ENCODE assay signal across 31 cellular contexts in genomic region chr12:1878695-1879094, GRCh38. TPM values are rescaled to one million over a fixed set of nuclear protein-coding genes. Genes with fewer than 3 reads are reported as not detected.
"Had no signal": no experiment of that assay in that cellular context is flagged by ENCODE, and none has a peak within 500 bp of the region (broad histone marks: within the 10 kb centered on the region; RNA-seq: fewer than 3 reads in every experiment).

No MANE protein-coding gene starts in this region.

- ATAC-seq: body of pancreas; esophagus mucosa; left cardiac atrium; stimulated activated memory B cell treated with anti-CD40 and anti-IgM and Interleukin-4, amounts not matched to agents 10 μg/mL and 1 μg/mL and 100 μg/mL, for 72 hours had no signal

- DNase-seq: activated B cell treated with CpG ODN at 0.5 μM for 24 hours; activated CD4-positive, alpha-beta T cell treated with anti-CD3 and anti-CD28 coated beads, Interleukin-2, amount 50 U/mL, for 1 hour; activated gamma-delta T cell treated with Interleukin-2 at 50 U/mL for 16 hours; activated T-cell treated with anti-CD3 and anti-CD28 coated beads for 4 hours; anterior cingulate cortex; body of pancreas; effector CD8-positive, alpha-beta T cell; glutamatergic neuron; hypothalamus; islet precursor cell; left cardiac atrium; mesenchymal stem cell; nephron progenitor cell; nucleus accumbens; posterior cingulate gyrus; sigmoid colon; stimulated activated CD4-positive, alpha-beta T cell treated with anti-CD3 and anti-CD28 coated beads, Interleukin-15, amount 100 ng/mL, for 24 hours; stomach; T1000 had no signal

- H3K36me3 Mint-ChIP-seq: activated naive CD4-positive, alpha-beta T cell treated with anti-CD3 and anti-CD28 coated beads, Interleukin-2, amount 50 U/mL, for 24 hours; stimulated activated memory B cell treated with anti-CD40 and anti-IgM and Interleukin-4, amounts not matched to agents 10 μg/mL and 1 μg/mL and 100 μg/mL, for 72 hours had no signal

- H3K9me3 Mint-ChIP-seq: activated B cell treated with CpG ODN at 0.5 μM for 24 hours; activated naive CD4-positive, alpha-beta T cell treated with anti-CD3 and anti-CD28 coated beads, Interleukin-2, amount 50 U/mL, for 24 hours; dendritic cell treated with granulocyte-macrophage colony-stimulating factor and Interleukin-4, amounts not matched to agents 40 ng/mL and 50 ng/mL, for 4 days; nephron progenitor cell; stimulated activated memory B cell treated with anti-CD40 and anti-IgM and Interleukin-4, amounts not matched to agents 10 μg/mL and 1 μg/mL and 100 μg/mL, for 72 hours; T-helper 1 cell treated with Interleukin-12 subunit alpha and Interleukin-12 subunit beta and Interleukin-4 antibody, amounts not matched to agents 30 μg/mL and 1 μg/mL, for 36 hours had no signal

- H3K27me3 Mint-ChIP-seq: activated naive CD4-positive, alpha-beta T cell treated with anti-CD3 and anti-CD28 coated beads, Interleukin-2, amount 50 U/mL, for 24 hours had no signal

- H3K4me3 Mint-ChIP-seq: activated B cell treated with CpG ODN at 0.5 μM for 24 hours; activated naive CD4-positive, alpha-beta T cell treated with anti-CD3 and anti-CD28 coated beads, Interleukin-2, amount 50 U/mL, for 24 hours; dendritic cell treated with granulocyte-macrophage colony-stimulating factor and Interleukin-4, amounts not matched to agents 40 ng/mL and 50 ng/mL, for 4 days; nephron progenitor cell; stimulated activated memory B cell treated with anti-CD40 and anti-IgM and Interleukin-4, amounts not matched to agents 10 μg/mL and 1 μg/mL and 100 μg/mL, for 72 hours; T-helper 1 cell treated with Interleukin-12 subunit alpha and Interleukin-12 subunit beta and Interleukin-4 antibody, amounts not matched to agents 30 μg/mL and 1 μg/mL, for 36 hours had no signal

- H3K4me1 Mint-ChIP-seq: activated B cell treated with CpG ODN at 0.5 μM for 24 hours; activated naive CD4-positive, alpha-beta T cell treated with anti-CD3 and anti-CD28 coated beads, Interleukin-2, amount 50 U/mL, for 24 hours; stimulated activated memory B cell treated with anti-CD40 and anti-IgM and Interleukin-4, amounts not matched to agents 10 μg/mL and 1 μg/mL and 100 μg/mL, for 72 hours had no signal

- H3K27ac Mint-ChIP-seq: activated B cell treated with CpG ODN at 0.5 μM for 24 hours; activated naive CD4-positive, alpha-beta T cell treated with anti-CD3 and anti-CD28 coated beads, Interleukin-2, amount 50 U/mL, for 24 hours; dendritic cell treated with granulocyte-macrophage colony-stimulating factor and Interleukin-4, amounts not matched to agents 40 ng/mL and 50 ng/mL, for 4 days; stimulated activated memory B cell treated with anti-CD40 and anti-IgM and Interleukin-4, amounts not matched to agents 10 μg/mL and 1 μg/mL and 100 μg/mL, for 72 hours; T-helper 1 cell treated with Interleukin-12 subunit alpha and Interleukin-12 subunit beta and Interleukin-4 antibody, amounts not matched to agents 30 μg/mL and 1 μg/mL, for 36 hours had no signal

RNA-seq across cellular contexts. Expression of gene CACNA2D4, which starts 39.8 kb away (rescaled TPM):
- total RNA-seq: frontal cortex, smooth muscle cell had no signal

RNA-seq across cellular contexts. Expression of gene LRTM2, which starts 58.3 kb away (rescaled TPM):
- total RNA-seq: activated B cell treated with CpG ODN at 0.5 μM for 24 hours; activated CD8-positive, alpha-beta memory T cell treated with anti-CD3 and anti-CD28 coated beads for 36 hours; body of pancreas; cardiac muscle cell; esophagus mucosa; left cardiac atrium; lower leg skin; renal cortical epithelial cell; smooth muscle cell; stomach; tibial nerve had no signal
